ENCODE assay signal across 17 cellular contexts in the genomic region with DNA sequence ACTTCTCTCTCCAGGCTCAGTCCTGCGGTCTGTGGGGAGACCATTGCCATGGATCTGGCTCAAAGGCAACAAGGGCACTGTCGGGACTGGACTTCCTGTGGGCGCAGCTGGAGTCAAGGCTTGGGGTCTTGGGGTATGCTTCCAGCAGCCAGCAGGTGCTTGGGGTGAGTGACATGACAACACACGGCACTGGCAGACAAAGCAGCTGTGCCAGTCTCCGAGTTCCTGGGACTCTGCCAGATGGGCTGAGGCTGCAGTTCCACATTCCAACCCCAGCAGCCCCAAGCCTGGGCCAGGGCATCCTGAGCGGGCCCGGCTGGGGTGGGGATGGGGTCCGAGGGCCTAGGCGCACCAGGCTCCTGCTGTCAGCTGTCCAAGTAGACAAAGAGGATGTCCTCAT. TPM values are rescaled to one million over a fixed set of nuclear protein-coding genes. Genes with fewer than 3 reads are reported as not detected.
DNase-seq lines count a peak whose midpoint lies in the region; ATAC-seq and TF ChIP-seq lines count a peak whose summit lies in the region.
"Had no signal": no experiment of that assay in that cellular context is flagged by ENCODE, and none has a peak within 500 bp of the region (broad histone marks: within the 10 kb centered on the region; RNA-seq: fewer than 3 reads in every experiment).

No MANE protein-coding gene starts in this region.

- peak overlapping the region in 6 of 8 donors; percentile 3 to 77 (median 40) for H3K4me3 Mint-ChIP-seq in naive B cell
- H3K4me3 Mint-ChIP-seq: activated CD4-positive, alpha-beta memory T cell treated with anti-CD3 and anti-CD28 coated beads, Interleukin-2, amount 10 ng/mL, durations not matched to agents 7 days and 5 days; activated naive CD8-positive, alpha-beta T cell treated with anti-CD3 and anti-CD28 coated beads, Interleukin-2, amount 10 ng/mL, durations not matched to agents 7 days and 5 days; activated T-cell treated with anti-CD3 and anti-CD28 coated beads, Interleukin-2, amount 50 U/mL, for 4 hours had no signal

- peaks cover 37% of the 10 kb centered on the region for H3K36me3 ChIP-seq in SJCRH30
- peaks cover 38 to 91% (median 71%) of the 10 kb centered on the region in 4 donors for H3K36me3 ChIP-seq in upper lobe of left lung
- peaks cover 63% of the 10 kb centered on the region for H3K36me3 ChIP-seq in HAP-1 (replicated peaks)

- intact Hi-C loops in left cardiac atrium (cut with DNase I) = no loop called here

- peak in 1 of 6 experiments; percentile 41 for TF ChIP-seq CTCF in upper lobe of left lung (IDR thresholded peaks at IDR 0.05)

- H3K27ac ChIP-seq in SJCRH30 = no peak overlapping the region; the same call in 1 of the 2 replicates
- H3K27ac ChIP-seq in upper lobe of left lung = peak overlapping the region in 3 of 4 donors; percentile 44 to 68 (median 46)
- H3K27ac ChIP-seq: cardiac muscle cell, PC-9 had no signal

- peaks cover 40 to 72% (median 65%) of the 10 kb centered on the region in 3 donors for H3K4me1 Mint-ChIP-seq in naive B cell
- H3K4me1 Mint-ChIP-seq: activated CD4-positive, alpha-beta memory T cell treated with anti-CD3 and anti-CD28 coated beads, Interleukin-2, amount 10 ng/mL, durations not matched to agents 7 days and 5 days; activated naive CD8-positive, alpha-beta T cell treated with anti-CD3 and anti-CD28 coated beads, Interleukin-2, amount 10 ng/mL, durations not matched to agents 7 days and 5 days had no signal

- DNase-seq in SJCRH30 (peak; percentile 49 to 51), left cardiac atrium (no peak), naive B cell (no peak), upper lobe of left lung (peak; percentile 59 to 74), NCI-H2196 (lab: John Stamatoyannopoulos, UW; ENCODE audit: unreplicated experiment) (no peak), HAP-1 (ENCODE audit: low spot score in 2 of 2) (no peak)
- DNase-seq in stimulated activated naive CD4-positive, alpha-beta T cell (lab: John Stamatoyannopoulos, UW) = no peak
- DNase-seq: activated CD4-positive, alpha-beta memory T cell treated with anti-CD3 and anti-CD28 coated beads, Interleukin-2, amount 10 ng/mL, durations not matched to agents 7 days and 5 days; activated naive CD8-positive, alpha-beta T cell treated with anti-CD3 and anti-CD28 coated beads, Interleukin-2, amount 10 ng/mL, durations not matched to agents 7 days and 5 days; activated T-cell treated with anti-CD3 and anti-CD28 coated beads, Interleukin-2, amount 50 U/mL, for 4 hours; effector memory CD4-positive, alpha-beta T cell; naive thymus-derived CD8-positive, alpha-beta T cell; NCI-H1048; NCI-H748 treated with DMSO at 0.1 percent for 48 hours; PC-9 had no signal

- H3K27ac Mint-ChIP-seq in naive B cell = peak overlapping the region in 2 of 6 donors; percentile 72 to 84
- H3K27ac Mint-ChIP-seq: activated CD4-positive, alpha-beta memory T cell treated with anti-CD3 and anti-CD28 coated beads, Interleukin-2, amount 10 ng/mL, durations not matched to agents 7 days and 5 days; activated naive CD8-positive, alpha-beta T cell treated with anti-CD3 and anti-CD28 coated beads, Interleukin-2, amount 10 ng/mL, durations not matched to agents 7 days and 5 days had no signal

- no peaks in the 10 kb centered on the region for H3K9me3 ChIP-seq in SJCRH30 (replicated peaks)
- H3K9me3 ChIP-seq in upper lobe of left lung = no peaks in the 10 kb centered on the region
- no peaks in the 10 kb centered on the region for H3K9me3 ChIP-seq in HAP-1

- no peak for TF ChIP-seq EP300 in upper lobe of left lung (IDR thresholded peaks at IDR 0.05)

- TF ChIP-seq POLR2A in upper lobe of left lung (IDR thresholded peaks at IDR 0.05) = no peak

- peaks cover 8 to 12% of the 10 kb centered on the region in 2 donors for H3K36me3 Mint-ChIP-seq in naive B cell

- H3K4me1 ChIP-seq in SJCRH30 = peaks cover 26% of the 10 kb centered on the region
- H3K4me1 ChIP-seq in upper lobe of left lung = peaks cover 8 to 47% (median 24%) of the 10 kb centered on the region in 4 donors
- H3K4me1 ChIP-seq in HAP-1 = no peaks in the 10 kb centered on the region

- H3K27me3 ChIP-seq in SJCRH30 = no peaks in the 10 kb centered on the region
- H3K27me3 ChIP-seq in upper lobe of left lung = no peaks in the 10 kb centered on the region
- no peaks in the 10 kb centered on the region for H3K27me3 ChIP-seq in HAP-1 (ENCODE audit: low read depth)
- H3K27me3 ChIP-seq: cardiac muscle cell had no signal

- peak; percentile 56 to 66 for ATAC-seq in left cardiac atrium
- ATAC-seq in naive B cell (ENCODE audit: low read depth in 2 of 2) = no peak
- peak in 1 of 2 donors; percentile 45 for ATAC-seq in upper lobe of left lung (ENCODE audit: low FRiP score in 2 of 2)
- ATAC-seq: activated T-cell treated with anti-CD3 and anti-CD28 coated beads, Interleukin-2, amount 50 U/mL, for 4 hours; naive thymus-derived CD8-positive, alpha-beta T cell had no signal

- in situ Hi-C loops in HAP-1 (cut with MboI; ENCODE audit: low sequenced_read_pairs) = no loop called here

- WGBS in upper lobe of left lung, 2 donors = 47 to 87% methylated on average over 3 to 9 of the region's 9 CpGs

- H3K9me3 Mint-ChIP-seq in naive B cell = no peaks in the 10 kb centered on the region
- H3K9me3 Mint-ChIP-seq: activated CD4-positive, alpha-beta memory T cell treated with anti-CD3 and anti-CD28 coated beads, Interleukin-2, amount 10 ng/mL, durations not matched to agents 7 days and 5 days; activated naive CD8-positive, alpha-beta T cell treated with anti-CD3 and anti-CD28 coated beads, Interleukin-2, amount 10 ng/mL, durations not matched to agents 7 days and 5 days; activated T-cell treated with anti-CD3 and anti-CD28 coated beads, Interleukin-2, amount 50 U/mL, for 4 hours; naive thymus-derived CD8-positive, alpha-beta T cell had no signal

- H3K27me3 Mint-ChIP-seq in naive B cell = no peaks in the 10 kb centered on the region
- H3K27me3 Mint-ChIP-seq: activated CD4-positive, alpha-beta memory T cell treated with anti-CD3 and anti-CD28 coated beads, Interleukin-2, amount 10 ng/mL, durations not matched to agents 7 days and 5 days; activated naive CD8-positive, alpha-beta T cell treated with anti-CD3 and anti-CD28 coated beads, Interleukin-2, amount 10 ng/mL, durations not matched to agents 7 days and 5 days; naive thymus-derived CD8-positive, alpha-beta T cell had no signal

- H3K4me3 ChIP-seq in SJCRH30 = no peak overlapping the region
- H3K4me3 ChIP-seq in upper lobe of left lung = no peak overlapping the region
- no peak overlapping the region for H3K4me3 ChIP-seq in HAP-1
- H3K4me3 ChIP-seq: cardiac muscle cell, PC-9 had no signal

RNA-seq across cellular contexts. Expression of a gene that starts 12.3 kb away (rescaled TPM):
- total RNA-seq in SJCRH30 (2014; rRNA removed; shearing (Covaris generic)) = 68.4 and 81.0 TPM in 2 replicates
- total RNA-seq in left cardiac atrium (100 to 1,000 TPM; 138 to 147 TPM), upper lobe of left lung (100 to 1,000 TPM in 5 of 6 donors, 10 to 100 TPM in 1; 77.5 to 231 (median 160) TPM)
- polyA plus RNA-seq in naive B cell (ENCODE audit: low read depth in 6 of 6) = 100 to 1,000 TPM; 374 to 564 (median 422) TPM

RNA-seq across cellular contexts. Expression of a gene that starts 13.2 kb away (rescaled TPM):
- 252 and 278 TPM in 2 replicates for total RNA-seq in SJCRH30 (2014; rRNA removed; shearing (Covaris generic))
- total RNA-seq in left cardiac atrium (10 to 100 TPM; 55.4 to 64.1 TPM), upper lobe of left lung (100 to 1,000 TPM in 1 of 6 donors, 10 to 100 TPM in 5; 66.8 to 119 (median 84.8) TPM)
- 100 to 1,000 TPM in 4 of 6 donors, 10 to 100 TPM in 2; 73.1 to 141 (median 132) TPM for polyA plus RNA-seq in naive B cell (ENCODE audit: low read depth in 6 of 6)

RNA-seq across cellular contexts. Expression of a gene that starts 47.5 kb away (rescaled TPM):
- total RNA-seq in SJCRH30 (2014; rRNA removed; shearing (Covaris generic)) = 0.04 TPM in 1 of 2 replicates, not detected in the other
- 1 to 10 TPM in 1 of 2 donors, under 1 TPM in 1; 0.68 to 2.3 TPM for total RNA-seq in left cardiac atrium
- under 1 TPM in 5 of 6 donors, not detected in 1; 0.08 to 0.90 (median 0.20) TPM for polyA plus RNA-seq in naive B cell (ENCODE audit: low read depth in 6 of 6)
- total RNA-seq in upper lobe of left lung = 1 to 10 TPM in 5 of 6 donors, under 1 TPM in 1; 0.91 to 9.4 (median 1.4) TPM
- total RNA-seq: kidney epithelial cell had no signal

RNA-seq across cellular contexts. Expression of a gene that starts 50.2 kb away (rescaled TPM):
- total RNA-seq in SJCRH30 (2014; rRNA removed; shearing (Covaris generic)) = 0.35 and 0.95 TPM in 2 replicates
- total RNA-seq in left cardiac atrium (1 to 10 TPM; 4.2 to 4.9 TPM), upper lobe of left lung (10 to 100 TPM in 4 of 6 donors, 1 to 10 TPM in 2; 9.7 to 50.3 (median 13.2) TPM)
- polyA plus RNA-seq in naive B cell (ENCODE audit: low read depth in 6 of 6) = under 1 TPM in 2 of 6 donors, not detected in 4; 0.32 TPM
- total RNA-seq: naive thymus-derived CD8-positive, alpha-beta T cell had no signal

Comparison
In these comparisons a context has a peak if more than half of its experiments do, and no peak if none do; other contexts are left out.
1. DNase-seq: peak in SJCRH30 (2 of 2) and upper lobe of left lung (2 of 2); none in left cardiac atrium (single experiment), naive B cell (single experiment), NCI-H2196 (single experiment), stimulated activated naive CD4-positive, alpha-beta T cell (0 of 6) and HAP-1 (0 of 2).
2. ATAC-seq: peak in left cardiac atrium (2 of 2); none in naive B cell (0 of 2).